Comparison of ENCODE assay signal across 9 cellular contexts in the genomic region with DNA sequence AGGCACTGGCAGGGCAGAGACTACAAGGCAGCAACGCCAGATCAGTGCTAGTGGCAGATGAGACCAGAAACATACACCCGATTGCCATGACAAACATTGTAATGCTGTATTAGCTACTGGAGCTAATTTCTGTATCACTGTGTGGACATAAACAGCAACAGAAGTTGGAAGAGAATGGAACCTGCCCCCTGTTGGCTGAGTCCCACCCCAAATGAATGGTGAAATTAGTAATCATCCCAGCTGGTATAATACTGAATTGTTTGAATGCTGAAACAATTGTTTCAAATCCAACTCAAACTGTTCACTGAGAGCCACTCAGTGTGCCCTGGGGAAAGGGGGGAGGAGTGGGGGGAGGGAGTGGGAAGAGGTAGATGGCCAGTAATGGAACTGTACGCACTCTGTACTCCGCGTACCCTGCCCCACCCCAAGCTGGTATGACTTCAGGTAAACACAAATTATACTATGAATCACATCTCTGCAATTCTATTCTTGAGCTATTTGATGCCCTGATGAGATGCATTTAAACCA. TPM values are rescaled to one million over a fixed set of nuclear protein-coding genes. Genes with fewer than 3 reads are reported as not detected.
DNase-seq lines count a peak whose midpoint lies in the region; ATAC-seq and TF ChIP-seq lines count a peak whose summit lies in the region.
"Had no signal": no experiment of that assay in that cellular context is flagged by ENCODE, and none has a peak within 500 bp of the region (broad histone marks: within the 10 kb centered on the region; RNA-seq: fewer than 3 reads in every experiment).

No MANE protein-coding gene starts in this region.

- H3K9ac ChIP-seq in Karpas-422 (ENCODE audit: low read length), result no peak overlapping the region

- H3K36me3 ChIP-seq in muscle layer of duodenum (ENCODE audit: control insufficient read depth in 1 of 2, insufficient read depth in 2 of 2, low read length in 2 of 2), result no peaks in the 10 kb centered on the region
- no peaks in the 10 kb centered on the region for H3K36me3 ChIP-seq in Karpas-422 (ENCODE audit: insufficient read depth, low read length)
- H3K36me3 ChIP-seq in right atrium auricular region, result no peaks in the 10 kb centered on the region

- TF ChIP-seq CTCF in C4-2B (conservative IDR thresholded peaks at IDR 0.05) (peak; percentile 16; the same call in 1 of the 2 replicates), GM10248 (IDR thresholded peaks at IDR 0.05; ENCODE audit: control extremely low read depth, extremely low read depth, low read depth, missing control alignments) (no peak), right atrium auricular region (IDR thresholded peaks at IDR 0.05) (no peak)

- H2AFZ ChIP-seq in Karpas-422 (ENCODE audit: low read length), result no peak overlapping the region

- no peaks in the 10 kb centered on the region for H3K9me2 ChIP-seq in Karpas-422 (replicated peaks; ENCODE audit: insufficient read depth, low read length)

- peak overlapping the region; percentile 66 to 91 (median 76) for H3K4me3 Mint-ChIP-seq in IgD-negative memory B cell
- H3K4me3 Mint-ChIP-seq in activated T-helper 17 cell treated with anti-CD3 and anti-CD28 coated beads, Interleukin-2, amount 50 U/mL, for 72 hours, result peak overlapping the region; percentile 88

- H3K27ac ChIP-seq in C4-2B (no peak overlapping the region; the same call in 1 of the 2 replicates), muscle layer of duodenum (ENCODE audit: low read length) (peak overlapping the region; percentile 48), Karpas-422 (ENCODE audit: low read length) (no peak overlapping the region), right atrium auricular region (no peak overlapping the region)
- H3K27ac ChIP-seq: HL-60 had no signal

- DNase-seq in GM10248 (ENCODE audit: extremely low spot score) (no peak), Karpas-422 (no peak), right atrium auricular region (ENCODE audit: low spot score) (no peak)

- H3K27ac Mint-ChIP-seq in IgD-negative memory B cell, result peak overlapping the region; percentile 84 to 98 (median 94)
- peak overlapping the region; percentile 74 for H3K27ac Mint-ChIP-seq in activated T-helper 17 cell treated with anti-CD3 and anti-CD28 coated beads, Interleukin-2, amount 50 U/mL, for 72 hours

- peaks cover 8 to 19% (median 9%) of the 10 kb centered on the region in 3 donors for H3K9me3 Mint-ChIP-seq in IgD-negative memory B cell
- peaks cover 13% of the 10 kb centered on the region for H3K9me3 Mint-ChIP-seq in activated T-helper 17 cell treated with anti-CD3 and anti-CD28 coated beads, Interleukin-2, amount 50 U/mL, for 72 hours

- H3K4me1 Mint-ChIP-seq in IgD-negative memory B cell, result peaks cover 35 to 61% (median 46%) of the 10 kb centered on the region in 3 donors
- H3K4me1 Mint-ChIP-seq in activated T-helper 17 cell treated with anti-CD3 and anti-CD28 coated beads, Interleukin-2, amount 50 U/mL, for 72 hours, result peaks cover 49% of the 10 kb centered on the region

- POLR2A ChIA-PET in GM10248 (lab: Yijun Ruan, JAX), result no interaction called here

- CTCF ChIA-PET in GM10248 (lab: Yijun Ruan, JAX), result interaction anchor here (0.6 to 4.1 kb wide), 7 partner anchors 8 to 307 kb away, joined by 3 to 40 read pairs (median 4); a partner anchor contains a TSS

- no peaks in the 10 kb centered on the region for H3K79me2 ChIP-seq in Karpas-422 (ENCODE audit: low read length)

- H4K20me1 ChIP-seq in Karpas-422 (ENCODE audit: insufficient read depth, low read depth, low read length), result no peaks in the 10 kb centered on the region

- no peaks in the 10 kb centered on the region for H3K36me3 Mint-ChIP-seq in IgD-negative memory B cell
- no peaks in the 10 kb centered on the region for H3K36me3 Mint-ChIP-seq in activated T-helper 17 cell treated with anti-CD3 and anti-CD28 coated beads, Interleukin-2, amount 50 U/mL, for 72 hours (ENCODE audit: low read depth)

- ATAC-seq in activated T-helper 17 cell treated with anti-CD3 and anti-CD28 coated beads, Interleukin-2, amount 50 U/mL, for 72 hours (replicated peaks), result peak; percentile 63
- ATAC-seq in GM18861 (IDR thresholded peaks at IDR 0.05; ENCODE audit: unreplicated experiment), result no peak

- H3K27me3 Mint-ChIP-seq in IgD-negative memory B cell, result no peaks in the 10 kb centered on the region
- no peaks in the 10 kb centered on the region for H3K27me3 Mint-ChIP-seq in activated T-helper 17 cell treated with anti-CD3 and anti-CD28 coated beads, Interleukin-2, amount 50 U/mL, for 72 hours

- no peaks in the 10 kb centered on the region for H3K27me3 ChIP-seq in muscle layer of duodenum (ENCODE audit: low read depth, low read length)
- H3K27me3 ChIP-seq in Karpas-422 (ENCODE audit: low read length), result peaks cover 7% of the 10 kb centered on the region; the same call in 1 of the 2 replicates
- H3K27me3 ChIP-seq in right atrium auricular region, result no peaks in the 10 kb centered on the region

- no peak overlapping the region for H3K4me2 ChIP-seq in Karpas-422 (ENCODE audit: low read depth, low read length, poor library complexity, severe bottlenecking)

- peaks cover 0 to 5% of the 10 kb centered on the region in 2 donors for H3K9me3 ChIP-seq in muscle layer of duodenum (ENCODE audit: control insufficient read depth in 1 of 2, low read length in 2 of 2)
- no peaks in the 10 kb centered on the region for H3K9me3 ChIP-seq in Karpas-422 (ENCODE audit: low read length)
- H3K9me3 ChIP-seq in right atrium auricular region, result peaks cover 0 to 8% of the 10 kb centered on the region in 2 donors

- H3K4me1 ChIP-seq in muscle layer of duodenum (ENCODE audit: control insufficient read depth in 1 of 2, insufficient read depth in 2 of 2, low read length in 2 of 2) (peaks cover 0 to 9% of the 10 kb centered on the region in 2 donors), Karpas-422 (ENCODE audit: low read length) (peaks cover 9% of the 10 kb centered on the region), right atrium auricular region (peaks cover 0 to 9% of the 10 kb centered on the region in 2 donors)

- no peak overlapping the region for H3K4me3 ChIP-seq in muscle layer of duodenum (ENCODE audit: low read depth in 1 of 2, low read length in 2 of 2)
- no peak overlapping the region for H3K4me3 ChIP-seq in Karpas-422 (ENCODE audit: low read length)
- no peak overlapping the region for H3K4me3 ChIP-seq in right atrium auricular region

RNA-seq across cellular contexts. Expression of a gene that starts 11.2 kb away (rescaled TPM):
- 158 TPM for polyA plus RNA-seq in IgD-negative memory B cell
- 100 to 1,000 TPM; 124 to 355 TPM for total RNA-seq in activated T-helper 17 cell treated with anti-CD3 and anti-CD28 coated beads, Interleukin-2, amount 50 U/mL, for 72 hours
- total RNA-seq in Karpas-422 (2014; rRNA removed; shearing (Covaris generic); ENCODE audit: low replicate concordance), result 0.47 and 0.52 TPM in 2 replicates
- total RNA-seq in right atrium auricular region, result 1 to 10 TPM; 3.6 to 9.1 TPM

RNA-seq across cellular contexts. Expression of a gene that starts 40.9 kb away (rescaled TPM):
- 28.4 TPM for polyA plus RNA-seq in IgD-negative memory B cell
- 10 to 100 TPM; 27.3 to 60.9 TPM for total RNA-seq in activated T-helper 17 cell treated with anti-CD3 and anti-CD28 coated beads, Interleukin-2, amount 50 U/mL, for 72 hours
- total RNA-seq in Karpas-422 (2014; rRNA removed; shearing (Covaris generic); ENCODE audit: low replicate concordance), result 66.5 and 107 TPM in 2 replicates
- total RNA-seq in right atrium auricular region, result 10 to 100 TPM; 31.5 to 36.8 TPM

Comparison
In these comparisons a context has a peak if more than half of its experiments do, and no peak if none do; other contexts are left out.
1. RNA of a gene that starts 11.2 kb away (total RNA-seq): 124 to 355 TPM in activated T-helper 17 cell treated with anti-CD3 and anti-CD28 coated beads, Interleukin-2, amount 50 U/mL, for 72 hours; 3.6 to 9.1 TPM in right atrium auricular region and 0.47 to 0.52 TPM in Karpas-422; every median in the first group is over 10 times any median in the second.